23 cellular contexts compared by ENCODE assay signal in the genomic region with DNA sequence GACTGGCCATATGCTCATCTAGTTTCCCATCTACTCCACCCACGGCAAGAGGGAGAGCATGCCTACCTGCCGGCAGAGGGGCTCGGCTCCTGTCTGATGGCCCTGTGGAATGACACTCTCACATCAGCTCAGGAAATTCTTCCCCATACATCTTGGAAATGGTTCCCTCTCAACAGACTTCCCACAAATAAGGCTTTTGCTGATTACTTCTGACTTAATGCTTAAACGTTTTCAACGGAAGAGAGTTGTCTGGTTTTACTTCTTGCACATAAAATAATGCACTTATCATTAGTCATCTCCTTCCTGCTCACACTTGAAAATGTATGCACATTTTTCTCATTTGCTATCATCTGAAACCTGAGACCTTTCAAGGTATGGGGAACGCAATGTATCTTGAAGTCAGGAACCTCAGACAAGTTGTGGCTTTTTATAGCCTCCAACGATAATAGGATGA.
DNase-seq lines count a peak whose midpoint lies in the region; ATAC-seq, FAIRE-seq and TF ChIP-seq lines count a peak whose summit lies in the region.
"Had no signal": no experiment of that assay in that cellular context is flagged by ENCODE, and none has a peak within 500 bp of the region (broad histone marks: within the 10 kb centered on the region; RNA-seq: fewer than 3 reads in every experiment).

No MANE protein-coding gene starts in this region.

- H3K4me1 ChIP-seq in endothelial cell of umbilical vein (ENCODE audit: control insufficient read depth, extremely low read depth, insufficient read depth, low read length): peaks cover 29% of the 10 kb centered on the region
- H3K4me1 ChIP-seq: gastroesophageal sphincter had no signal

- intact Hi-C loops in endothelial cell of umbilical vein (cut with micrococcal nuclease): loop anchor here (2.0 kb wide), 1 partner anchor 61 kb away; no protein-coding TSS in a partner anchor
- intact Hi-C loops in CD4-positive, alpha-beta T cell (cut with DNase I, micrococcal nuclease): no loop called here

- POLR2A ChIA-PET in endothelial cell of umbilical vein (lab: Charles Lee): no interaction called here
- POLR2A ChIA-PET in CD4-positive, alpha-beta T cell (lab: Charles Lee): no interaction called here

- H3K4me3 ChIP-seq in endothelial cell of umbilical vein (replicated peaks in 1 of 3; ENCODE audit: insufficient read depth in 1 of 3, low read depth in 1 of 3, low read length in 3 of 3): peak overlapping the region; percentile 11 to 68 (median 14)
- H3K4me3 ChIP-seq: gastroesophageal sphincter, K562, stomach had no signal

- H3K27me3 Mint-ChIP-seq in CD4-positive, alpha-beta T cell: no peaks in the 10 kb centered on the region

- DNase-seq in HCEC 1CT (peak; percentile 74), RCC 7860 (ENCODE audit: low spot score) (peak; percentile 29), endothelial cell of umbilical vein (ENCODE audit: low read depth, low spot score) (peak; percentile 84), pulmonary artery endothelial cell (ENCODE audit: low read depth, low spot score) (peak; percentile 20), Kasumi-1 (lab: John Stamatoyannopoulos, UW) (no peak), NCI-H2227 (lab: John Stamatoyannopoulos, UW; ENCODE audit: unreplicated experiment) (no peak)
- DNase-seq in CD4-positive, alpha-beta T cell: no peak
- DNase-seq: activated CD8-positive, alpha-beta memory T cell treated with anti-CD3 and anti-CD28 coated beads, Interleukin-2, amount 10 ng/mL, durations not matched to agents 7 days and 5 days; activated naive CD4-positive, alpha-beta T cell treated with Interleukin-2 at 50 U/mL for 16 hours; C1 segment of cervical spinal cord; DMS53; effector CD8-positive, alpha-beta T cell; H9; NCI-H1436 treated with DMSO at 0.1 percent for 48 hours; NCI-H524 treated with DMSO at 0.1 percent for 48 hours; nucleus accumbens; small intestine; stomach; T-helper 2 cell had no signal

- CTCF ChIA-PET in endothelial cell of umbilical vein (lab: Charles Lee): interaction anchor here (0.8 to 1.2 kb wide), 2 partner anchors 18 to 418 kb away, joined by 3 to 4 read pairs; no protein-coding TSS in a partner anchor
- CTCF ChIA-PET in CD4-positive, alpha-beta T cell (lab: Charles Lee): interaction anchor here (1.8 kb wide), 1 partner anchor 15 kb away, joined by 4 read pairs; no protein-coding TSS in a partner anchor

- TF ChIP-seq POLR2A in endothelial cell of umbilical vein (IDR thresholded peaks at IDR 0.05; ENCODE audit: low read depth, low read length): peak; percentile 71

- BruUV-seq in endothelial cell of umbilical vein (replicated peaks; lab: Mats Ljungman, UMichigan): no TSS peak

- H3K79me2 ChIP-seq in endothelial cell of umbilical vein (ENCODE audit: control insufficient read depth, insufficient read depth, low read length): peaks cover 39% of the 10 kb centered on the region

- no peaks in the 10 kb centered on the region for H4K20me1 ChIP-seq in endothelial cell of umbilical vein (replicated peaks; ENCODE audit: control insufficient read depth, extremely low read depth, insufficient read depth, low read length)

- H2AFZ ChIP-seq in endothelial cell of umbilical vein (ENCODE audit: low read depth, low read length): peak overlapping the region; percentile 24

- no peaks in the 10 kb centered on the region for H3K4me1 Mint-ChIP-seq in CD4-positive, alpha-beta T cell (ENCODE audit: low read depth)
- H3K4me1 Mint-ChIP-seq: activated CD8-positive, alpha-beta memory T cell treated with anti-CD3 and anti-CD28 coated beads, Interleukin-2, amount 10 ng/mL, durations not matched to agents 7 days and 5 days had no signal

- peaks cover 8% of the 10 kb centered on the region for H3K36me3 Mint-ChIP-seq in CD4-positive, alpha-beta T cell (ENCODE audit: low read depth)
- H3K36me3 Mint-ChIP-seq: activated CD8-positive, alpha-beta memory T cell treated with anti-CD3 and anti-CD28 coated beads, Interleukin-2, amount 10 ng/mL, durations not matched to agents 7 days and 5 days had no signal

- no peaks in the 10 kb centered on the region for H3K9me1 ChIP-seq in endothelial cell of umbilical vein (replicated peaks; ENCODE audit: control insufficient read depth, extremely low read depth, insufficient read depth, low read length)

- ATAC-seq in HG03280 (IDR thresholded peaks at IDR 0.05; ENCODE audit: unreplicated experiment): no peak
- ATAC-seq in CD4-positive, alpha-beta T cell (ENCODE audit: poor library complexity): no peak
- ATAC-seq: activated CD4-positive, CD25-positive, alpha-beta regulatory T cell treated with anti-CD3 and anti-CD28 coated beads, Interleukin-2, amount 50 U/mL, for 24 hours; activated CD8-positive, alpha-beta memory T cell treated with anti-CD3 and anti-CD28 coated beads, Interleukin-2, amount 10 ng/mL, durations not matched to agents 7 days and 5 days; gastroesophageal sphincter; K562 had no signal

- H3K4me3 Mint-ChIP-seq in CD4-positive, alpha-beta T cell: no peak overlapping the region
- H3K4me3 Mint-ChIP-seq: activated CD8-positive, alpha-beta memory T cell treated with anti-CD3 and anti-CD28 coated beads, Interleukin-2, amount 10 ng/mL, durations not matched to agents 7 days and 5 days; H9 had no signal

- dilution Hi-C loops in endothelial cell of umbilical vein (cut with MboI; ENCODE audit: extremely low pct_ligation_motif_present, low sequenced_read_pairs): no loop called here

- peak overlapping the region; percentile 92 for H3K27ac ChIP-seq in endothelial cell of umbilical vein (ENCODE audit: insufficient read depth, low read depth, low read length)
- no peak overlapping the region for H3K27ac ChIP-seq in CD4-positive, alpha-beta T cell (ENCODE audit: low read depth, low read length)
- H3K27ac ChIP-seq: gastroesophageal sphincter, stomach had no signal

- peak overlapping the region; percentile 79 for H3K9ac ChIP-seq in endothelial cell of umbilical vein (replicated peaks; ENCODE audit: extremely low read depth, insufficient read depth, low read length)

- no peaks in the 10 kb centered on the region for H3K9me3 Mint-ChIP-seq in CD4-positive, alpha-beta T cell
- H3K9me3 Mint-ChIP-seq: H9 had no signal

- H3K27ac Mint-ChIP-seq in CD4-positive, alpha-beta T cell: no peak overlapping the region
- H3K27ac Mint-ChIP-seq: activated CD8-positive, alpha-beta memory T cell treated with anti-CD3 and anti-CD28 coated beads, Interleukin-2, amount 10 ng/mL, durations not matched to agents 7 days and 5 days had no signal

- no peaks in the 10 kb centered on the region for H3K9me3 ChIP-seq in endothelial cell of umbilical vein (replicated peaks; ENCODE audit: control insufficient read depth, insufficient read depth, low read length)
- no peaks in the 10 kb centered on the region for H3K9me3 ChIP-seq in CD4-positive, alpha-beta T cell (ENCODE audit: control insufficient read depth, low read length)
- H3K9me3 ChIP-seq: gastroesophageal sphincter, stomach had no signal

- H3K36me3 ChIP-seq in endothelial cell of umbilical vein (ENCODE audit: control insufficient read depth in 2 of 2, extremely low read depth in 1 of 2, insufficient read depth in 2 of 2, low read length in 2 of 2): no peaks in the 10 kb centered on the region
- H3K36me3 ChIP-seq: stomach had no signal

- FAIRE-seq in RCC 7860 (lab: Jason Lieb, UNC) (no peak), endothelial cell of umbilical vein (lab: Jason Lieb, UNC) (peak; percentile 78)
- FAIRE-seq: K562, small intestine had no signal

- no peak for TF ChIP-seq CTCF in endothelial cell of umbilical vein (IDR thresholded peaks at IDR 0.05; ENCODE audit: extremely low read depth in 1 of 2, insufficient read depth in 1 of 2, low read depth in 1 of 2, low read length in 2 of 2)
- no peak for TF ChIP-seq CTCF in CD4-positive, alpha-beta T cell (IDR thresholded peaks at IDR 0.05)

- H3K27me3 ChIP-seq in endothelial cell of umbilical vein (ENCODE audit: control insufficient read depth in 2 of 2, insufficient read depth in 2 of 2, low read length in 2 of 2): no peaks in the 10 kb centered on the region
- no peaks in the 10 kb centered on the region for H3K27me3 ChIP-seq in CD4-positive, alpha-beta T cell (ENCODE audit: control insufficient read depth, insufficient read depth, low read length)
- H3K27me3 ChIP-seq: gastroesophageal sphincter, stomach had no signal

- peak overlapping the region; percentile 62 for H3K4me2 ChIP-seq in endothelial cell of umbilical vein (ENCODE audit: insufficient read depth, low read length)

TF ChIP-seq in endothelial cell of umbilical vein, 7 proteins besides CTCF, POLR2A, EP300 and RAD21:
- TF ChIP-seq FOS (IDR thresholded peaks at IDR 0.05; ENCODE audit: borderline replicate concordance, insufficient read depth, low read length) (peak; percentile 72), GATA2 (IDR thresholded peaks at IDR 0.05; ENCODE audit: insufficient read depth, insufficient read length, low read depth, low read length) (peak; percentile 40), JUN (IDR thresholded peaks at IDR 0.05; ENCODE audit: borderline replicate concordance, insufficient read depth, insufficient read length, low read depth) (peak; percentile 84), EZH2 (IDR thresholded peaks at IDR 0.05; ENCODE audit: borderline replicate concordance, low read depth, low read length, severe bottlenecking) (no peak), POLR2AphosphoS5 (IDR thresholded peaks at IDR 0.05; ENCODE audit: insufficient read depth, low read depth, low read length) (peak; percentile 64), MYC (IDR thresholded peaks at IDR 0.05; ENCODE audit: low read depth, low read length) (no peak)

Comparison
In these comparisons a context has a peak if more than half of its experiments do, and no peak if none do; other contexts are left out.
1. DNase-seq: peak in HCEC 1CT (single experiment), RCC 7860 (single experiment), endothelial cell of umbilical vein (single experiment) and pulmonary artery endothelial cell (single experiment); none in Kasumi-1 (0 of 2), NCI-H2227 (single experiment) and CD4-positive, alpha-beta T cell (0 of 10).